12 cellular contexts compared by ENCODE assay signal in genomic region chr7:90701021-90701420, GRCh38.
DNase-seq lines count a peak whose midpoint lies in the region; ATAC-seq and TF ChIP-seq lines count a peak whose summit lies in the region.
"Had no signal": no experiment of that assay in that cellular context is flagged by ENCODE, and none has a peak within 500 bp of the region (broad histone marks: within the 10 kb centered on the region; RNA-seq: fewer than 3 reads in every experiment).

No MANE protein-coding gene starts in this region.

- in situ Hi-C loops in brain microvascular endothelial cell (cut with HindIII; ENCODE audit: low pct_ligation_motif_present, low sequenced_read_pairs) = no loop called here

- intact Hi-C loops in esophagus muscularis mucosa (cut with DNase I) = loop anchor here (10.0 kb wide), 1 partner anchor 334 kb away; no protein-coding TSS in a partner anchor

- peaks cover 23 to 29% (median 25%) of the 10 kb centered on the region in 4 donors for H3K4me1 ChIP-seq in esophagus muscularis mucosa

- H3K27ac Mint-ChIP-seq in stimulated activated naive B cell treated with anti-CD40 and anti-IgM and Interleukin-4, amounts not matched to agents 10 μg/mL and 1 μg/mL and 100 μg/mL, for 72 hours = peak overlapping the region; percentile 72
- H3K27ac Mint-ChIP-seq: activated T-cell treated with anti-CD3 and anti-CD28 coated beads, Interleukin-2, amount 50 U/mL, for 24 hours had no signal

- H3K27ac ChIP-seq in esophagus muscularis mucosa (replicated peaks in 1 of 4) (peak overlapping the region in 2 of 4 donors; percentile 19 to 29), brain microvascular endothelial cell (no peak overlapping the region)
- H3K27ac ChIP-seq: 22Rv1 had no signal

- H3K9me3 ChIP-seq in esophagus muscularis mucosa = no peaks in the 10 kb centered on the region

- H3K27me3 Mint-ChIP-seq in stimulated activated naive B cell treated with anti-CD40 and anti-IgM and Interleukin-4, amounts not matched to agents 10 μg/mL and 1 μg/mL and 100 μg/mL, for 72 hours = no peaks in the 10 kb centered on the region
- H3K27me3 Mint-ChIP-seq: activated T-cell treated with anti-CD3 and anti-CD28 coated beads, Interleukin-2, amount 50 U/mL, for 24 hours had no signal

- H3K4me3 ChIP-seq in esophagus muscularis mucosa (peak overlapping the region; percentile 25 to 42 (median 34)), brain microvascular endothelial cell (ENCODE audit: low read depth, low read length) (no peak overlapping the region)

- H3K36me3 ChIP-seq in esophagus muscularis mucosa (no peaks in the 10 kb centered on the region), brain microvascular endothelial cell (replicated peaks) (no peaks in the 10 kb centered on the region)

- ATAC-seq in HG03103 (IDR thresholded peaks at IDR 0.05; ENCODE audit: low read depth, unreplicated experiment) (peak; percentile 52), HG02884 (IDR thresholded peaks at IDR 0.05; ENCODE audit: unreplicated experiment) (no peak)
- no peak for ATAC-seq in stimulated activated naive B cell treated with anti-CD40 and anti-IgM and Interleukin-4, amounts not matched to agents 10 μg/mL and 1 μg/mL and 100 μg/mL, for 72 hours (replicated peaks)

- TF ChIP-seq EP300 in esophagus muscularis mucosa (IDR thresholded peaks at IDR 0.05) = no peak

- peaks cover 27 to 57% of the 10 kb centered on the region in 2 donors for H3K4me1 Mint-ChIP-seq in stimulated activated naive B cell treated with anti-CD40 and anti-IgM and Interleukin-4, amounts not matched to agents 10 μg/mL and 1 μg/mL and 100 μg/mL, for 72 hours

- H3K27me3 ChIP-seq in esophagus muscularis mucosa (no peaks in the 10 kb centered on the region), brain microvascular endothelial cell (replicated peaks) (no peaks in the 10 kb centered on the region)

- peaks cover 7 to 14% of the 10 kb centered on the region in 2 donors for H3K36me3 Mint-ChIP-seq in stimulated activated naive B cell treated with anti-CD40 and anti-IgM and Interleukin-4, amounts not matched to agents 10 μg/mL and 1 μg/mL and 100 μg/mL, for 72 hours

- TF ChIP-seq POLR2A in esophagus muscularis mucosa (IDR thresholded peaks at IDR 0.05; ENCODE audit: low read depth) = no peak

- peak overlapping the region; percentile 63 to 67 for H3K4me3 Mint-ChIP-seq in stimulated activated naive B cell treated with anti-CD40 and anti-IgM and Interleukin-4, amounts not matched to agents 10 μg/mL and 1 μg/mL and 100 μg/mL, for 72 hours
- H3K4me3 Mint-ChIP-seq: activated T-cell treated with anti-CD3 and anti-CD28 coated beads, Interleukin-2, amount 50 U/mL, for 24 hours had no signal

- DNase-seq in NOMO-1 (lab: John Stamatoyannopoulos, UW; ENCODE audit: unreplicated experiment in 2 of 2) (peak; percentile 22 to 50), NOMO-1 treated with dmso at 0.1 percent for 144 hours (lab: John Stamatoyannopoulos, UW; ENCODE audit: unreplicated experiment) (no peak), esophagus muscularis mucosa (ENCODE audit: extremely low spot score) (no peak), brain microvascular endothelial cell (no peak)
- no peak for DNase-seq in stimulated activated naive B cell treated with anti-CD40 and anti-IgM and Interleukin-4, amounts not matched to agents 10 μg/mL and 1 μg/mL and 100 μg/mL, for 72 hours
- no peak for DNase-seq in activated CD8-positive, alpha-beta memory T cell treated with anti-CD3 and anti-CD28 coated beads, Interleukin-2, amount 50 U/mL, for 4 hours
- DNase-seq: activated T-cell treated with anti-CD3 and anti-CD28 coated beads, Interleukin-2, amount 50 U/mL, for 24 hours; NCI-H1436; stimulated activated CD4-positive, alpha-beta T cell treated with anti-CD3 and anti-CD28 coated beads, Interleukin-2, amount 100 ng/mL, for 24 hours had no signal

- 49% methylated on average over 3 of the region's 3 CpGs for WGBS in esophagus muscularis mucosa

- no peak for TF ChIP-seq CTCF in esophagus muscularis mucosa (IDR thresholded peaks at IDR 0.05)
- TF ChIP-seq CTCF in brain microvascular endothelial cell (IDR thresholded peaks at IDR 0.05; ENCODE audit: low read depth, low read length, missing control alignments) = no peak

- H3K9me3 Mint-ChIP-seq in stimulated activated naive B cell treated with anti-CD40 and anti-IgM and Interleukin-4, amounts not matched to agents 10 μg/mL and 1 μg/mL and 100 μg/mL, for 72 hours = peaks cover 5% of the 10 kb centered on the region in 2 donors

Comparison
In these comparisons a context has a peak if more than half of its experiments do, and no peak if none do; other contexts are left out.
1. DNase-seq: peak in NOMO-1 (2 of 2); none in NOMO-1 treated with dmso at 0.1 percent for 144 hours (single experiment), esophagus muscularis mucosa (single experiment), stimulated activated naive B cell treated with anti-CD40 and anti-IgM and Interleukin-4, amounts not matched to agents 10 μg/mL and 1 μg/mL and 100 μg/mL, for 72 hours (single experiment), brain microvascular endothelial cell (single experiment) and activated CD8-positive, alpha-beta memory T cell treated with anti-CD3 and anti-CD28 coated beads, Interleukin-2, amount 50 U/mL, for 4 hours (single experiment).